17 cellular contexts compared by ENCODE assay signal in the genomic region with DNA sequence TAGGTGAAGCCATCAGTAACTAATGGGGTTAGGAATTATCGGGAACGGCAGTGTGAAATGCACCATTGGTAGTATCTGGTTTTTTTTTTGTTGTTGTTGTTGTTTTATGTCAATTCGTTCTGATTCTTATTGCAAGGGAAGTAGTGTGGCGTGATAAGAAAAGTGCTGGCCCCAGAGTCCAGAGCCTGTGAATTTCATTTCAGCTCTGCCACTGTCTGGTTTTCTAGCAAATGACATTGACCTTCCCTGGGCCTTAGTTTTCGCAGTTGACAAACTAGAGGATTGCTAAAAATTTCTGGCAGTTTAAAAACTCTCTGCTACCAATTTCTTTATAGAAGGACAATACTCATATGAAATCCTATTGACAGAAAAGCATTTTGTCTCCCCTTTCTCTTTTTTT.
DNase-seq lines count a peak whose midpoint lies in the region; ATAC-seq and TF ChIP-seq lines count a peak whose summit lies in the region.
"Had no signal": no experiment of that assay in that cellular context is flagged by ENCODE, and none has a peak within 500 bp of the region (broad histone marks: within the 10 kb centered on the region; RNA-seq: fewer than 3 reads in every experiment).

No MANE protein-coding gene starts in this region.

- H3K9ac ChIP-seq in muscle layer of colon (ENCODE audit: low read length) (no peak overlapping the region), subcutaneous abdominal adipose tissue (ENCODE audit: low read length in 5 of 5) (peak overlapping the region in 2 of 5 donors; percentile 10 to 28)

- no peak for TF ChIP-seq CTCF in esophagus squamous epithelium (IDR thresholded peaks at IDR 0.05)

- no peak overlapping the region for H3K4me3 Mint-ChIP-seq in activated T-helper 1 cell treated with anti-CD3 and anti-CD28 coated beads, Interleukin-12 subunit alpha, Interleukin-12 subunit beta, Interleukin-2, Interleukin-4 antibody, amounts not matched to agents 30 ng/mL and 10 ng/mL and 1 ng/mL, durations not matched to agents 14 hours and 24 hours and 36 hours
- H3K4me3 Mint-ChIP-seq: CD4-positive, alpha-beta memory T cell; GM23338 had no signal

- peaks cover 0 to 24% (median 0%) of the 10 kb centered on the region in 3 donors for H3K4me1 ChIP-seq in esophagus squamous epithelium
- H3K4me1 ChIP-seq in muscle layer of colon (ENCODE audit: insufficient read depth, low read length) = peaks cover 26% of the 10 kb centered on the region
- H3K4me1 ChIP-seq in subcutaneous abdominal adipose tissue (ENCODE audit: control insufficient read depth in 5 of 5, insufficient read depth in 5 of 5, low read length in 5 of 5) = peaks cover 4 to 16% (median 15%) of the 10 kb centered on the region in 5 donors
- H3K4me1 ChIP-seq: BE2C had no signal

- H3K36me3 Mint-ChIP-seq in activated T-helper 1 cell treated with anti-CD3 and anti-CD28 coated beads, Interleukin-12 subunit alpha, Interleukin-12 subunit beta, Interleukin-2, Interleukin-4 antibody, amounts not matched to agents 30 ng/mL and 10 ng/mL and 1 ng/mL, durations not matched to agents 14 hours and 24 hours and 36 hours (ENCODE audit: low read depth) = no peaks in the 10 kb centered on the region

- ATAC-seq in left ventricle myocardium superior (peak; percentile 51), GM19463 (IDR thresholded peaks at IDR 0.05; ENCODE audit: unreplicated experiment) (no peak)
- ATAC-seq: GM23338 had no signal

- H3K4me3 ChIP-seq in esophagus squamous epithelium = no peak overlapping the region
- no peak overlapping the region for H3K4me3 ChIP-seq in muscle layer of colon (ENCODE audit: low read depth in 1 of 2, low read length in 2 of 2)
- no peak overlapping the region for H3K4me3 ChIP-seq in subcutaneous abdominal adipose tissue (ENCODE audit: low read depth in 1 of 5, low read length in 5 of 5)
- H3K4me3 ChIP-seq: GM23338, MG63 had no signal

- no peaks in the 10 kb centered on the region for H3K9me3 ChIP-seq in esophagus squamous epithelium
- H3K9me3 ChIP-seq in muscle layer of colon (ENCODE audit: low read length) = no peaks in the 10 kb centered on the region
- no peaks in the 10 kb centered on the region for H3K9me3 ChIP-seq in subcutaneous abdominal adipose tissue (ENCODE audit: control insufficient read depth in 5 of 5, low read length in 5 of 5)
- H3K9me3 ChIP-seq: BE2C, MG63 had no signal

- peak overlapping the region in 3 of 4 donors; percentile 26 to 62 (median 39) for H3K27ac ChIP-seq in esophagus squamous epithelium
- H3K27ac ChIP-seq in muscle layer of colon (ENCODE audit: low read depth, low read length) = peak overlapping the region; percentile 60
- H3K27ac ChIP-seq in subcutaneous abdominal adipose tissue (ENCODE audit: low read depth, low read length) = peak overlapping the region; percentile 73

- TF ChIP-seq POLR2A in esophagus squamous epithelium (IDR thresholded peaks at IDR 0.05) = no peak

- H3K27me3 ChIP-seq in esophagus squamous epithelium (no peaks in the 10 kb centered on the region), muscle layer of colon (ENCODE audit: control insufficient read depth in 1 of 2, insufficient read depth in 2 of 2, low read length in 2 of 2) (no peaks in the 10 kb centered on the region), subcutaneous abdominal adipose tissue (ENCODE audit: control insufficient read depth in 5 of 5, insufficient read depth in 4 of 5, low read length in 5 of 5) (no peaks in the 10 kb centered on the region)
- H3K27me3 ChIP-seq: BE2C, MG63 had no signal

- no peaks in the 10 kb centered on the region for H3K9me3 Mint-ChIP-seq in activated T-helper 1 cell treated with anti-CD3 and anti-CD28 coated beads, Interleukin-12 subunit alpha, Interleukin-12 subunit beta, Interleukin-2, Interleukin-4 antibody, amounts not matched to agents 30 ng/mL and 10 ng/mL and 1 ng/mL, durations not matched to agents 14 hours and 24 hours and 36 hours
- H3K9me3 Mint-ChIP-seq: CD4-positive, alpha-beta memory T cell; GM23338 had no signal

- DNase-seq in esophagus squamous epithelium (lab: John Stamatoyannopoulos, UW) (no peak), left ventricle myocardium superior (no peak), HUDEP-2 (lab: John Stamatoyannopoulos, UW; ENCODE audit: unreplicated experiment in 76 of 76) (no peak), retina (no peak)
- DNase-seq in activated T-helper 1 cell treated with anti-CD3 and anti-CD28 coated beads, Interleukin-12 subunit alpha, Interleukin-12 subunit beta, Interleukin-2, Interleukin-4 antibody, amounts not matched to agents 30 ng/mL and 10 ng/mL and 1 ng/mL, durations not matched to agents 14 hours and 24 hours and 36 hours (ENCODE audit: low spot score) = no peak
- DNase-seq: BE2C; CD4-positive, alpha-beta memory T cell; DMS79; MG63; NCI-H1105; NCI-H1930; NCI-H510A treated with DMSO at 0.1 percent for 48 hours; SIG-M5 had no signal

- H3K36me3 ChIP-seq in esophagus squamous epithelium (no peaks in the 10 kb centered on the region), muscle layer of colon (ENCODE audit: insufficient read depth, low read length) (no peaks in the 10 kb centered on the region), subcutaneous abdominal adipose tissue (ENCODE audit: control insufficient read depth in 5 of 5, insufficient read depth in 5 of 5, low read length in 5 of 5) (peaks cover 0 to 4% (median 0%) of the 10 kb centered on the region in 5 donors)
- H3K36me3 ChIP-seq: BE2C, MG63 had no signal

- H3K27ac Mint-ChIP-seq in activated T-helper 1 cell treated with anti-CD3 and anti-CD28 coated beads, Interleukin-12 subunit alpha, Interleukin-12 subunit beta, Interleukin-2, Interleukin-4 antibody, amounts not matched to agents 30 ng/mL and 10 ng/mL and 1 ng/mL, durations not matched to agents 14 hours and 24 hours and 36 hours = no peak overlapping the region
- H3K27ac Mint-ChIP-seq: CD4-positive, alpha-beta memory T cell; GM23338 had no signal

- H3K27me3 Mint-ChIP-seq in activated T-helper 1 cell treated with anti-CD3 and anti-CD28 coated beads, Interleukin-12 subunit alpha, Interleukin-12 subunit beta, Interleukin-2, Interleukin-4 antibody, amounts not matched to agents 30 ng/mL and 10 ng/mL and 1 ng/mL, durations not matched to agents 14 hours and 24 hours and 36 hours (ENCODE audit: insufficient read depth) = no peaks in the 10 kb centered on the region
- H3K27me3 Mint-ChIP-seq: CD4-positive, alpha-beta memory T cell had no signal

- no peaks in the 10 kb centered on the region for H3K4me1 Mint-ChIP-seq in activated T-helper 1 cell treated with anti-CD3 and anti-CD28 coated beads, Interleukin-12 subunit alpha, Interleukin-12 subunit beta, Interleukin-2, Interleukin-4 antibody, amounts not matched to agents 30 ng/mL and 10 ng/mL and 1 ng/mL, durations not matched to agents 14 hours and 24 hours and 36 hours (ENCODE audit: low read depth)
- H3K4me1 Mint-ChIP-seq: CD4-positive, alpha-beta memory T cell had no signal

- WGBS in esophagus squamous epithelium, 2 donors = 41 to 84% methylated on average over 5 of the region's 5 CpGs

- intact Hi-C loops in esophagus squamous epithelium (cut with DNase I) (no loop called here), left ventricle myocardium superior (cut with micrococcal nuclease) (no loop called here)
- intact Hi-C loops in activated T-helper 1 cell treated with anti-CD3 and anti-CD28 coated beads, Interleukin-12 subunit alpha, Interleukin-12 subunit beta, Interleukin-2, Interleukin-4 antibody, amounts not matched to agents 30 ng/mL and 10 ng/mL and 1 ng/mL, durations not matched to agents 14 hours and 24 hours and 36 hours (cut with micrococcal nuclease) = no loop called here
